ENCODE assay signal across 22 cellular contexts in the genomic region with DNA sequence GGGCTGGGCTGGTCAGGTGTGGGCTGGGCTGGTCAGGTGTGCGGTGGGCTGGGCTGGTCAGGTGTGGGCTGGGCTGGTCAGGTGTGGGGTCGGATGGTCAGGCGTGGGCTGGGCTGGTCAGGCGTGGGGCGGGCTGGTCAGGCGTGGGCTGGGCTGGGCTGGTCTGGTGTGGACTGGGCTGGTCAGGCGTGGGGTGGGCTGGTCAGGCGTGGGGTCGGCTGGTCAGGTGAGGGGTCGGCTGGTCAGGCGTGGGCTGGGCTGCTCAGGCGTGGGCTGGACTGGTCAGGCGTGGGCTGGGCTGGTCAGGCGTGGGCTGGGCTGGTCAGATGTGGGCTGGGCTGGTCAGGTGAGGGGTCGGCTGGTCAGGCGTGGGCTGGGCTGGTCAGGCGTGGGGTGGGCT. TPM values are rescaled to one million over a fixed set of nuclear protein-coding genes. Genes with fewer than 3 reads are reported as not detected.
DNase-seq lines count a peak whose midpoint lies in the region; ATAC-seq, FAIRE-seq and TF ChIP-seq lines count a peak whose summit lies in the region.
"Had no signal": no experiment of that assay in that cellular context is flagged by ENCODE, and none has a peak within 500 bp of the region (broad histone marks: within the 10 kb centered on the region; RNA-seq: fewer than 3 reads in every experiment).

No MANE protein-coding gene starts in this region.

- no peak overlapping the region for H3K9ac ChIP-seq in K562 (ENCODE audit: insufficient read depth in 1 of 2, low read depth in 2 of 2, low read length in 2 of 2)
- H3K9ac ChIP-seq: BLaER1, GM23248 had no signal

- H3K9me1 ChIP-seq in K562 (ENCODE audit: control insufficient read depth, insufficient read depth, low read length): no peaks in the 10 kb centered on the region

- H3K9me3 ChIP-seq in heart left ventricle: no peaks in the 10 kb centered on the region
- H3K9me3 ChIP-seq in K562 (replicated peaks; ENCODE audit: control insufficient read depth, insufficient read depth, low read depth, low read length): no peaks in the 10 kb centered on the region
- no peaks in the 10 kb centered on the region for H3K9me3 ChIP-seq in left lung
- no peaks in the 10 kb centered on the region for H3K9me3 ChIP-seq in osteoblast (ENCODE audit: low read depth, low read length)
- H3K9me3 ChIP-seq: BLaER1, Caco-2 had no signal

- FAIRE-seq in K562 (lab: Jason Lieb, UNC): no peak
- FAIRE-seq: A204.1, GM12892 had no signal

- CTCF ChIA-PET in K562 (lab: Yijun Ruan, JAX; ENCODE audit: low intra/inter-chr PET ratio): no interaction called here

- H4K20me1 ChIP-seq in K562 (replicated peaks; ENCODE audit: control insufficient read depth, insufficient read depth, low read length) (no peaks in the 10 kb centered on the region; the same call in 1 of the 2 replicates), osteoblast (ENCODE audit: insufficient read depth, low read length) (no peaks in the 10 kb centered on the region)
- H4K20me1 ChIP-seq: BLaER1 had no signal

- H3K79me2 ChIP-seq in K562 (ENCODE audit: control insufficient read depth, insufficient read depth, low read length): no peaks in the 10 kb centered on the region; the same call in 2 of the 3 replicates
- H3K79me2 ChIP-seq in osteoblast (ENCODE audit: insufficient read depth, low read length): no peaks in the 10 kb centered on the region

- ATAC-seq in Right ventricle myocardium superior (ENCODE audit: poor library complexity) (no peak), heart left ventricle (no peak), K562 (no peak), left lung (no peak), GM21529 (IDR thresholded peaks at IDR 0.05; ENCODE audit: unreplicated experiment) (no peak)
- ATAC-seq: CD8-positive, alpha-beta T cell; HCT116 had no signal

- TF ChIP-seq POLR2A in heart left ventricle (IDR thresholded peaks at IDR 0.05): no peak
- TF ChIP-seq POLR2A in K562 (conservative IDR thresholded peaks at IDR 0.05): no peak

- in situ Hi-C loops in K562 (cut with MboI): no loop called here

- H3K4me3 ChIP-seq in heart left ventricle: no peak overlapping the region
- H3K4me3 ChIP-seq in K562: no peak overlapping the region
- no peak overlapping the region for H3K4me3 ChIP-seq in left lung
- no peak overlapping the region for H3K4me3 ChIP-seq in osteoblast (ENCODE audit: insufficient read depth, low read length)
- no peak overlapping the region for H3K4me3 ChIP-seq in coronary artery
- H3K4me3 ChIP-seq: BLaER1, GM23248 had no signal

- peaks cover 0 to 8% (median 0%) of the 10 kb centered on the region in 12 donors for H3K4me1 ChIP-seq in heart left ventricle
- peaks cover 11 to 62% of the 10 kb centered on the region in 2 experiments; a peak in 4 of 5 replicates for H3K4me1 ChIP-seq in K562 (replicated peaks in 1 of 2; ENCODE audit: control insufficient read depth in 2 of 2, insufficient read depth in 2 of 2, low read length in 2 of 2)
- H3K4me1 ChIP-seq in left lung: peaks cover 2 to 12% of the 10 kb centered on the region in 2 donors
- H3K4me1 ChIP-seq in osteoblast (ENCODE audit: insufficient read depth, low read length): no peaks in the 10 kb centered on the region
- H3K4me1 ChIP-seq: Caco-2 had no signal

- no peak overlapping the region for H3K27ac ChIP-seq in heart left ventricle
- no peak overlapping the region for H3K27ac ChIP-seq in K562 (ENCODE audit: extremely low read depth, low read depth, low read length)
- no peak overlapping the region for H3K27ac ChIP-seq in left lung
- no peak overlapping the region for H3K27ac ChIP-seq in osteoblast (ENCODE audit: low read depth, low read length)
- H3K27ac ChIP-seq in coronary artery: no peak overlapping the region
- H3K27ac ChIP-seq: 22Rv1, C4-2B, GM23248 had no signal

- H3K36me3 ChIP-seq in heart left ventricle: no peaks in the 10 kb centered on the region
- no peaks in the 10 kb centered on the region for H3K36me3 ChIP-seq in K562 (ENCODE audit: control insufficient read depth, insufficient read depth, low read length)
- H3K36me3 ChIP-seq in left lung: no peaks in the 10 kb centered on the region
- H3K36me3 ChIP-seq in osteoblast (ENCODE audit: insufficient read depth, low read length): no peaks in the 10 kb centered on the region
- H3K36me3 ChIP-seq: BLaER1 had no signal

- H3K27me3 ChIP-seq in heart left ventricle: peaks cover 0 to 24% (median 9%) of the 10 kb centered on the region in 9 donors
- H3K27me3 ChIP-seq in K562 (ENCODE audit: control insufficient read depth in 2 of 2, insufficient read depth in 2 of 2, low read length in 2 of 2): no peaks in the 10 kb centered on the region; a peak in 1 of 5 replicates
- peaks cover 0 to 29% of the 10 kb centered on the region in 2 donors for H3K27me3 ChIP-seq in left lung
- H3K27me3 ChIP-seq in osteoblast (ENCODE audit: insufficient read depth, low read length): peaks cover 10% of the 10 kb centered on the region

- intact Hi-C loops in Right ventricle myocardium superior (cut with DNase I) (no loop called here), heart left ventricle (cut with DNase I) (no loop called here), K562 (cut with micrococcal nuclease) (no loop called here), left lung (cut with DNase I) (no loop called here)

- DNase-seq in Right ventricle myocardium superior (peak; percentile 7), heart left ventricle (no peak), K562 (ENCODE audit: extremely low read depth in 1 of 4, low spot score in 3 of 4) (no peak), left lung (peak; percentile 30 to 61), osteoblast (ENCODE audit: insufficient read length, low spot score, missing footprints) (peak; percentile 22), coronary artery (ENCODE audit: low spot score) (no peak), GF-D8 (lab: John Stamatoyannopoulos, UW) (no peak)
- DNase-seq: Caco-2, DMS 273 treated with DMSO at 0.1 percent for 48 hours, DMS79, EL, GDM1, GM23248 had no signal

- no peak for TF ChIP-seq RAD21 in K562 (CRISPR knock-in tag; conservative IDR thresholded peaks at IDR 0.05 in 1 of 2, IDR thresholded peaks at IDR 0.05 in 1 of 2)

- no peak for TF ChIP-seq EP300 in K562 (IDR thresholded peaks at IDR 0.05; ENCODE audit: low read length)

- no TSS peak for BruUV-seq in K562 (replicated peaks; lab: Mats Ljungman, UMichigan)

- 91 to 94% (median 92%) methylated on average over 17 of the region's 17 CpGs for WGBS in heart left ventricle, 4 donors
- 52% methylated on average over 7 of the region's 17 CpGs for WGBS in K562 (ENCODE audit: insufficient coverage, low coverage, missing lambda C conversion rate)

- H2AFZ ChIP-seq in K562 (ENCODE audit: low read depth, low read length) (no peak overlapping the region), osteoblast (ENCODE audit: low read length) (no peak overlapping the region)
- H2AFZ ChIP-seq: GM23248 had no signal

- POLR2A ChIA-PET in K562 (lab: Yijun Ruan, JAX): interaction anchor here (5.9 kb wide), 1 partner anchor 9 kb away, joined by 61 read pairs; a partner anchor contains a TSS

- no peak overlapping the region for H3K4me2 ChIP-seq in K562 (ENCODE audit: insufficient read depth, low read length)
- H3K4me2 ChIP-seq in osteoblast (ENCODE audit: insufficient read depth, low read length): no peak overlapping the region

- TF ChIP-seq CTCF in heart left ventricle (IDR thresholded peaks at IDR 0.05) (no peak), K562 (IDR thresholded peaks at IDR 0.05 in 2 of 3, conservative IDR thresholded peaks at IDR 0.05 in 1 of 3; ENCODE audit: insufficient read depth in 2 of 3, low read depth in 1 of 3, low read length in 3 of 3) (no peak), left lung (IDR thresholded peaks at IDR 0.05) (no peak), osteoblast (IDR thresholded peaks at IDR 0.05; ENCODE audit: extremely low read depth, low read depth, low read length) (no peak), coronary artery (IDR thresholded peaks at IDR 0.05) (no peak)

RNA-seq across cellular contexts. Expression of a gene that starts 5.8 kb away (rescaled TPM):
- total RNA-seq in Right ventricle myocardium superior (2.0 TPM), heart left ventricle (1 to 10 TPM; 1.9 to 6.7 (median 3.6) TPM), K562 (2014; rRNA removed) (2.2 and 3.1 TPM in 2 replicates), K562 (2014; rRNA removed; fragmentation: Illumina TruSeq; extraction: Trizol) (0.29 TPM in 1 of 2 replicates, not detected in the other), K562 (2015; rRNA removed; fragmentation: Illumina TruSeq; extraction: Trizol) (2.9 and 3.8 TPM in 2 replicates), K562 (2021) (6.3 and 7.7 TPM in 2 replicates), left lung (10 to 100 TPM in 1 of 2 donors, 1 to 10 TPM in 1; 7.7 to 12.2 TPM), osteoblast (2.1 and 2.5 TPM in 2 replicates)
- polyA plus RNA-seq in heart left ventricle (1 to 10 TPM; 1.1 to 4.6 TPM), K562 (2011; rRNA removed) (1.4 and 2.3 TPM in 2 replicates), K562 (2014; fragmentation: Illumina TruSeq; extraction: Trizol) (1.6 and 4.4 TPM in 2 replicates), K562 (2014; fragmentation: Nextera tagmentation; extraction: Ambion mirVana) (under 1 TPM; 0.08 to 0.11 TPM), K562 (2014; rRNA removed) (3.2 and 5.5 TPM in 2 replicates)
- total RNA-seq in K562 (2011; cell fraction: chromatin; rRNA removed; ENCODE audit: low replicate concordance): 0.83 and 3.0 TPM in 2 replicates
- 3.7 and 4.7 TPM in 2 replicates for total RNA-seq in K562 (2011; cell fraction: nucleolus; rRNA removed)
- total RNA-seq in K562 (2011; cell fraction: nucleoplasm; rRNA removed): 2.1 and 4.0 TPM in 2 replicates
- 4.3 and 18.6 TPM in 2 replicates for polyA plus RNA-seq in K562 (2011; cell fraction: cytosol; rRNA removed)
- 2.5 and 5.4 TPM in 2 replicates for polyA plus RNA-seq in K562 (2011; cell fraction: nucleus; rRNA removed)
- polyA plus RNA-seq in K562 (2012): 6.7 and 7.8 TPM in 2 replicates
- polyA minus RNA-seq in K562 (2011; rRNA and poly(A)+ RNA removed): 0.45 and 1.0 TPM in 2 replicates
- 7.0 and 9.5 TPM in 2 replicates for polyA minus RNA-seq in K562 (2011; cell fraction: cytosol; rRNA and poly(A)+ RNA removed)
- 2.7 and 3.0 TPM in 2 replicates for polyA minus RNA-seq in K562 (2011; cell fraction: nucleus; rRNA and poly(A)+ RNA removed)

RNA-seq across cellular contexts. Expression of a gene that starts 9.6 kb away (rescaled TPM):
- total RNA-seq in Right ventricle myocardium superior (110 TPM), heart left ventricle (100 to 1,000 TPM in 1 of 9 donors, 10 to 100 TPM in 8; 59.2 to 114 (median 76.3) TPM), K562 (2014; rRNA removed) (13.1 and 18.6 TPM in 2 replicates), K562 (2014; rRNA removed; fragmentation: Illumina TruSeq; extraction: Trizol) (0.48 and 0.62 TPM in 2 replicates), K562 (2015; rRNA removed; fragmentation: Illumina TruSeq; extraction: Trizol) (3.1 and 4.9 TPM in 2 replicates), K562 (2021) (17.0 and 17.2 TPM in 2 replicates), left lung (10 to 100 TPM; 55.3 to 73.5 TPM), osteoblast (74.0 and 80.7 TPM in 2 replicates)
- polyA plus RNA-seq in heart left ventricle (100 to 1,000 TPM in 1 of 2 donors, 10 to 100 TPM in 1; 40.7 to 121 TPM), K562 (2011; rRNA removed) (6.6 and 10.1 TPM in 2 replicates), K562 (2014; fragmentation: Illumina TruSeq; extraction: Trizol) (0.80 and 1.4 TPM in 2 replicates), K562 (2014; fragmentation: Nextera tagmentation; extraction: Ambion mirVana) (under 1 TPM in 1 of 2 experiments, not detected in 1; 0.04 TPM), K562 (2014; rRNA removed) (12.0 and 16.8 TPM in 2 replicates)
- 59.7 and 195 TPM in 2 replicates for total RNA-seq in K562 (2011; cell fraction: chromatin; rRNA removed; ENCODE audit: low replicate concordance)
- total RNA-seq in K562 (2011; cell fraction: nucleolus; rRNA removed): 141 and 146 TPM in 2 replicates
- 57.8 and 65.2 TPM in 2 replicates for total RNA-seq in K562 (2011; cell fraction: nucleoplasm; rRNA removed)
- polyA plus RNA-seq in K562 (2011; cell fraction: cytosol; rRNA removed): 9.9 and 25.0 TPM in 2 replicates
- 105 and 181 TPM in 2 replicates for polyA plus RNA-seq in K562 (2011; cell fraction: nucleus; rRNA removed)
- 16.8 and 55.2 TPM in 2 replicates for polyA plus RNA-seq in K562 (2012)
- polyA minus RNA-seq in K562 (2011; rRNA and poly(A)+ RNA removed): 4.4 and 5.2 TPM in 2 replicates
- 7.8 and 14.8 TPM in 2 replicates for polyA minus RNA-seq in K562 (2011; cell fraction: cytosol; rRNA and poly(A)+ RNA removed)
- polyA minus RNA-seq in K562 (2011; cell fraction: nucleus; rRNA and poly(A)+ RNA removed): 40.3 and 45.4 TPM in 2 replicates

RNA-seq across cellular contexts. Expression of a gene that starts 26.2 kb away (rescaled TPM):
- total RNA-seq in Right ventricle myocardium superior (25.1 TPM), heart left ventricle (100 to 1,000 TPM in 1 of 9 donors, 10 to 100 TPM in 8; 35.4 to 128 (median 59.0) TPM), K562 (2014; rRNA removed) (0.65 and 1.2 TPM in 2 replicates), K562 (2014; rRNA removed; fragmentation: Illumina TruSeq; extraction: Trizol) (not detected in 2 replicates), K562 (2015; rRNA removed; fragmentation: Illumina TruSeq; extraction: Trizol) (not detected in 2 replicates), K562 (2021) (0.38 and 1.3 TPM in 2 replicates), left lung (10 to 100 TPM; 43.5 to 56.7 TPM), osteoblast (0.59 and 1.1 TPM in 2 replicates)
- polyA plus RNA-seq in heart left ventricle (10 to 100 TPM; 10.4 to 85.9 TPM), K562 (2011; rRNA removed) (0.30 and 0.45 TPM in 2 replicates), K562 (2014; fragmentation: Illumina TruSeq; extraction: Trizol) (not detected in 2 replicates), K562 (2014; fragmentation: Nextera tagmentation; extraction: Ambion mirVana) (not detected), K562 (2014; rRNA removed) (0.28 and 0.80 TPM in 2 replicates)
- total RNA-seq in K562 (2011; cell fraction: chromatin; rRNA removed; ENCODE audit: low replicate concordance): 1.7 and 4.4 TPM in 2 replicates
- total RNA-seq in K562 (2011; cell fraction: nucleolus; rRNA removed): 4.9 and 5.5 TPM in 2 replicates
- total RNA-seq in K562 (2011; cell fraction: nucleoplasm; rRNA removed): 1.3 and 2.1 TPM in 2 replicates
- polyA plus RNA-seq in K562 (2011; cell fraction: cytosol; rRNA removed): 0.27 and 1.3 TPM in 2 replicates
- 2.7 and 9.6 TPM in 2 replicates for polyA plus RNA-seq in K562 (2011; cell fraction: nucleus; rRNA removed)
- 0.83 and 2.5 TPM in 2 replicates for polyA plus RNA-seq in K562 (2012)
- polyA minus RNA-seq in K562 (2011; rRNA and poly(A)+ RNA removed): not detected in 2 replicates
- polyA minus RNA-seq in K562 (2011; cell fraction: cytosol; rRNA and poly(A)+ RNA removed): not detected in 2 replicates
- 0.44 and 2.0 TPM in 2 replicates for polyA minus RNA-seq in K562 (2011; cell fraction: nucleus; rRNA and poly(A)+ RNA removed)
- total RNA-seq: GM23248, H4 had no signal

RNA-seq across cellular contexts. Expression of a gene that starts 31.1 kb away (rescaled TPM):
- 106 TPM for total RNA-seq in Right ventricle myocardium superior
- 100 to 1,000 TPM in 5 of 9 donors, 10 to 100 TPM in 4; 76.3 to 160 (median 106) TPM for total RNA-seq in heart left ventricle
- polyA plus RNA-seq in heart left ventricle: 100 to 1,000 TPM; 113 to 138 TPM
- 158 and 318 TPM in 2 replicates for total RNA-seq in K562 (2011; cell fraction: chromatin; rRNA removed; ENCODE audit: low replicate concordance)
- total RNA-seq in K562 (2011; cell fraction: nucleolus; rRNA removed): 177 TPM in 2 replicates
- total RNA-seq in K562 (2011; cell fraction: nucleoplasm; rRNA removed): 165 and 176 TPM in 2 replicates
- total RNA-seq in K562 (2014; rRNA removed): 157 and 175 TPM in 2 replicates
- 75.3 and 77.6 TPM in 2 replicates for total RNA-seq in K562 (2014; rRNA removed; fragmentation: Illumina TruSeq; extraction: Trizol)
- total RNA-seq in K562 (2015; rRNA removed; fragmentation: Illumina TruSeq; extraction: Trizol): 79.3 and 80.4 TPM in 2 replicates
- total RNA-seq in K562 (2021): 185 and 187 TPM in 2 replicates
- polyA plus RNA-seq in K562 (2011; rRNA removed): 77.5 and 94.6 TPM in 2 replicates
- polyA plus RNA-seq in K562 (2011; cell fraction: cytosol; rRNA removed): 108 and 136 TPM in 2 replicates
- 118 and 152 TPM in 2 replicates for polyA plus RNA-seq in K562 (2011; cell fraction: nucleus; rRNA removed)
- 185 and 187 TPM in 2 replicates for polyA plus RNA-seq in K562 (2012)
- polyA plus RNA-seq in K562 (2014; fragmentation: Illumina TruSeq; extraction: Trizol): 184 and 187 TPM in 2 replicates
- 10 to 100 TPM; 70.8 to 90.8 TPM for polyA plus RNA-seq in K562 (2014; fragmentation: Nextera tagmentation; extraction: Ambion mirVana)
- polyA plus RNA-seq in K562 (2014; rRNA removed): 201 and 217 TPM in 2 replicates
- polyA minus RNA-seq in K562 (2011; rRNA and poly(A)+ RNA removed): 79.6 and 115 TPM in 2 replicates
- 73.7 and 101 TPM in 2 replicates for polyA minus RNA-seq in K562 (2011; cell fraction: cytosol; rRNA and poly(A)+ RNA removed)
- polyA minus RNA-seq in K562 (2011; cell fraction: nucleus; rRNA and poly(A)+ RNA removed): 42.8 and 44.6 TPM in 2 replicates
- 100 to 1,000 TPM; 120 to 141 TPM for total RNA-seq in left lung
- 67.2 and 73.1 TPM in 2 replicates for total RNA-seq in osteoblast

RNA-seq across cellular contexts. Expression of a gene that starts 53.1 kb away (rescaled TPM):
- total RNA-seq in Right ventricle myocardium superior: 23.6 TPM
- total RNA-seq in heart left ventricle: 10 to 100 TPM; 20.4 to 30.9 (median 24.5) TPM
- 10 to 100 TPM; 34.9 to 39.4 TPM for polyA plus RNA-seq in heart left ventricle
- total RNA-seq in K562 (2011; cell fraction: chromatin; rRNA removed; ENCODE audit: low replicate concordance): 24.3 and 27.2 TPM in 2 replicates
- total RNA-seq in K562 (2011; cell fraction: nucleolus; rRNA removed): 12.2 and 15.8 TPM in 2 replicates
- total RNA-seq in K562 (2011; cell fraction: nucleoplasm; rRNA removed): 12.0 TPM in 2 replicates
- total RNA-seq in K562 (2014; rRNA removed): 28.3 and 29.8 TPM in 2 replicates
- 13.3 and 18.5 TPM in 2 replicates for total RNA-seq in K562 (2014; rRNA removed; fragmentation: Illumina TruSeq; extraction: Trizol)
- total RNA-seq in K562 (2015; rRNA removed; fragmentation: Illumina TruSeq; extraction: Trizol): 18.6 and 19.5 TPM in 2 replicates
- 27.7 and 34.7 TPM in 2 replicates for total RNA-seq in K562 (2021)
- 6.2 and 6.5 TPM in 2 replicates for polyA plus RNA-seq in K562 (2011; rRNA removed)
- polyA plus RNA-seq in K562 (2011; cell fraction: cytosol; rRNA removed): 6.4 and 10.3 TPM in 2 replicates
- polyA plus RNA-seq in K562 (2011; cell fraction: nucleus; rRNA removed): 28.0 and 40.4 TPM in 2 replicates
- 42.4 and 48.6 TPM in 2 replicates for polyA plus RNA-seq in K562 (2012)
- 50.8 and 52.2 TPM in 2 replicates for polyA plus RNA-seq in K562 (2014; fragmentation: Illumina TruSeq; extraction: Trizol)
- 1 to 10 TPM; 2.8 to 3.1 TPM for polyA plus RNA-seq in K562 (2014; fragmentation: Nextera tagmentation; extraction: Ambion mirVana)
- 33.1 and 42.2 TPM in 2 replicates for polyA plus RNA-seq in K562 (2014; rRNA removed)
- polyA minus RNA-seq in K562 (2011; rRNA and poly(A)+ RNA removed): 2.8 and 3.3 TPM in 2 replicates
- polyA minus RNA-seq in K562 (2011; cell fraction: cytosol; rRNA and poly(A)+ RNA removed): 5.3 and 6.9 TPM in 2 replicates
- 3.8 and 5.3 TPM in 2 replicates for polyA minus RNA-seq in K562 (2011; cell fraction: nucleus; rRNA and poly(A)+ RNA removed)
- total RNA-seq in left lung: 10 to 100 TPM; 16.3 to 23.2 TPM
- 5.3 and 5.8 TPM in 2 replicates for total RNA-seq in osteoblast

Comparison
In these comparisons a context has a peak if more than half of its experiments do, and no peak if none do; other contexts are left out.
1. DNase-seq: peak in Right ventricle myocardium superior (single experiment), left lung (2 of 2) and osteoblast (single experiment); none in heart left ventricle (0 of 5), K562 (0 of 4), coronary artery (single experiment) and GF-D8 (single experiment).